Comparison of ENCODE assay signal across 8 cellular contexts in genomic region chr1:151909167-151910149, GRCh38. TPM values are rescaled to one million over a fixed set of nuclear protein-coding genes. Genes with fewer than 3 reads are reported as not detected.
DNase-seq lines count a peak whose midpoint lies in the region; ATAC-seq and TF ChIP-seq lines count a peak whose summit lies in the region.

THEM4 (minus strand) TSS chr1:151909511; CDS start chr1:151909458, 53 bp downstream.

- DNase-seq in NCI-H1436 (lab: John Stamatoyannopoulos, UW) (peak; percentile 90), T-helper 9 cell (peak; percentile 80), astrocyte of the cerebellum (ENCODE audit: low read depth) (peak; percentile 77), hepatocyte (ENCODE audit: low spot score) (peak; percentile 99), retina (peak; percentile 96), GDM1 (lab: John Stamatoyannopoulos, UW) (no peak)

- in situ Hi-C loops in astrocyte of the cerebellum (cut with HindIII; ENCODE audit: low sequenced_read_pairs) = no loop called here

- peak within 1 kb of the TSS; percentile 88 for H2AFZ ChIP-seq in hepatocyte

- peaks cover 18% of the 10 kb centered on the region for H3K79me2 ChIP-seq in hepatocyte

- H3K9me3 ChIP-seq in hepatocyte (ENCODE audit: low read depth) = no peaks in the 10 kb centered on the region

- H3K4me2 ChIP-seq in hepatocyte = peak within 1 kb of the TSS; percentile 81

- H3K36me3 ChIP-seq in hepatocyte (replicated peaks; ENCODE audit: insufficient read depth, low read depth) = no peaks in the 10 kb centered on the region

- no peaks in the 10 kb centered on the region for H4K20me1 ChIP-seq in hepatocyte (ENCODE audit: insufficient read depth, poor library complexity, severe bottlenecking)

- WGBS in hepatocyte (ENCODE audit: low lambda C conversion rate, missing lambda C conversion rate) = 1% methylated on average over 66 of the region's 73 CpGs

- peak within 1 kb of the TSS; percentile 68 for H3K4me3 ChIP-seq in astrocyte of the cerebellum (ENCODE audit: low read depth, low read length)
- peak within 1 kb of the TSS; percentile 77 for H3K4me3 ChIP-seq in hepatocyte

- peaks cover 23% of the 10 kb centered on the region for H3K4me1 ChIP-seq in hepatocyte (ENCODE audit: insufficient read depth)

- H3K27me3 ChIP-seq in hepatocyte = no peaks in the 10 kb centered on the region

- TF ChIP-seq CTCF in GM12872 (IDR thresholded peaks at IDR 0.05; ENCODE audit: insufficient read depth, low read depth, low read length) (peak; percentile 38; the same call in 2 of the 3 replicates), astrocyte of the cerebellum (IDR thresholded peaks at IDR 0.05; ENCODE audit: low read depth, low read length, missing control alignments) (no peak), hepatocyte (IDR thresholded peaks at IDR 0.05; ENCODE audit: poor library complexity) (peak; percentile 15)

- peak within 1 kb of the TSS; percentile 96 for H3K27ac ChIP-seq in hepatocyte

- ATAC-seq in HG02588 (IDR thresholded peaks at IDR 0.05; ENCODE audit: unreplicated experiment) = peak; percentile 96

- no peaks in the 10 kb centered on the region for H3K9me2 ChIP-seq in hepatocyte (replicated peaks; ENCODE audit: insufficient read depth)

RNA-seq across cellular contexts. Expression of gene THEM4, which starts in this region (rescaled TPM):
- total RNA-seq in hepatocyte = 18.6 and 24.8 TPM in 2 replicates
- polyA plus RNA-seq in hepatocyte = 20.2 and 25.2 TPM in 2 replicates
